Comparison of ENCODE assay signal across 11 cellular contexts in genomic region chr1:223775711-223776074, GRCh38.
DNase-seq lines count a peak whose midpoint lies in the region; ATAC-seq lines count a peak whose summit lies in the region.
"Had no signal": no experiment of that assay in that cellular context is flagged by ENCODE, and none has a peak within 500 bp of the region (broad histone marks: within the 10 kb centered on the region; RNA-seq: fewer than 3 reads in every experiment).

No MANE protein-coding gene starts in this region.

- H2BK120ac ChIP-seq in mesenchymal stem cell (ENCODE audit: low read depth, low read length): no peak overlapping the region

- peaks cover 50% of the 10 kb centered on the region for H3K4me1 Mint-ChIP-seq in stimulated activated naive CD8-positive, alpha-beta T cell treated with anti-CD3 and anti-CD28 coated beads, Interleukin-15, Interleukin-2, amounts not matched to agents 100 ng/mL and 50 ng/mL, for 24 hours (ENCODE audit: low read depth)
- peaks cover 33% of the 10 kb centered on the region for H3K4me1 Mint-ChIP-seq in stimulated activated naive CD8-positive, alpha-beta T cell treated with anti-CD3 and anti-CD28 coated beads, Interleukin-15, amount 100 ng/mL, for 72 hours
- H3K4me1 Mint-ChIP-seq in activated naive CD8-positive, alpha-beta T cell treated with anti-CD3 and anti-CD28 coated beads, Interleukin-2, amount 50 U/mL, for 24 hours: peaks cover 39% of the 10 kb centered on the region

- peaks cover 36 to 92% of the 10 kb centered on the region in 2 experiments for H3K36me3 ChIP-seq in mesenchymal stem cell (ENCODE audit: control insufficient read depth in 1 of 2, insufficient read depth in 2 of 2, low read depth in 1 of 2, low read length in 2 of 2)

- H2AK5ac ChIP-seq in mesenchymal stem cell (ENCODE audit: low read length, severe bottlenecking): no peak overlapping the region

- no peaks in the 10 kb centered on the region for H3K27me3 ChIP-seq in mesenchymal stem cell (ENCODE audit: control insufficient read depth in 1 of 2, insufficient read depth in 1 of 2, low read length in 2 of 2)
- H3K27me3 ChIP-seq: tibial artery had no signal

- no peak for DNase-seq in stimulated activated naive CD8-positive, alpha-beta T cell treated with anti-CD3 and anti-CD28 coated beads, Interleukin-15, amount 100 ng/mL, for 72 hours
- no peak for DNase-seq in activated naive CD8-positive, alpha-beta T cell treated with anti-CD3 and anti-CD28 coated beads, Interleukin-2, amount 50 U/mL, for 24 hours
- no peak for DNase-seq in mesenchymal stem cell
- no peak for DNase-seq in NCI-H1092 (lab: John Stamatoyannopoulos, UW)
- DNase-seq in SIG-M5 (lab: John Stamatoyannopoulos, UW): no peak
- no peak for DNase-seq in occipital lobe (lab: John Stamatoyannopoulos, UW)
- DNase-seq: NCI-H146, nucleus accumbens, tibial artery had no signal

- no peaks in the 10 kb centered on the region for H3K9me3 Mint-ChIP-seq in stimulated activated naive CD8-positive, alpha-beta T cell treated with anti-CD3 and anti-CD28 coated beads, Interleukin-15, Interleukin-2, amounts not matched to agents 100 ng/mL and 50 ng/mL, for 24 hours
- H3K9me3 Mint-ChIP-seq in stimulated activated naive CD8-positive, alpha-beta T cell treated with anti-CD3 and anti-CD28 coated beads, Interleukin-15, amount 100 ng/mL, for 72 hours: no peaks in the 10 kb centered on the region
- H3K9me3 Mint-ChIP-seq in activated naive CD8-positive, alpha-beta T cell treated with anti-CD3 and anti-CD28 coated beads, Interleukin-2, amount 50 U/mL, for 24 hours: no peaks in the 10 kb centered on the region

- H3K14ac ChIP-seq in mesenchymal stem cell (ENCODE audit: low read length in 2 of 2): no peak overlapping the region

- ATAC-seq in stimulated activated naive CD8-positive, alpha-beta T cell treated with anti-CD3 and anti-CD28 coated beads, Interleukin-15, amount 100 ng/mL, for 72 hours: no peak
- no peak for ATAC-seq in activated naive CD8-positive, alpha-beta T cell treated with anti-CD3 and anti-CD28 coated beads, Interleukin-2, amount 50 U/mL, for 24 hours
- ATAC-seq in GM21786 (IDR thresholded peaks at IDR 0.05; ENCODE audit: unreplicated experiment): no peak

- no CpG with 5 or more reads among the region's 1 CpG for WGBS in mesenchymal stem cell

- peak overlapping the region; percentile 72 for H3K27ac Mint-ChIP-seq in stimulated activated naive CD8-positive, alpha-beta T cell treated with anti-CD3 and anti-CD28 coated beads, Interleukin-15, Interleukin-2, amounts not matched to agents 100 ng/mL and 50 ng/mL, for 24 hours
- peak overlapping the region in 1 of 2 donors; percentile 77 for H3K27ac Mint-ChIP-seq in stimulated activated naive CD8-positive, alpha-beta T cell treated with anti-CD3 and anti-CD28 coated beads, Interleukin-15, amount 100 ng/mL, for 72 hours
- H3K27ac Mint-ChIP-seq in activated naive CD8-positive, alpha-beta T cell treated with anti-CD3 and anti-CD28 coated beads, Interleukin-2, amount 50 U/mL, for 24 hours: peak overlapping the region; percentile 66

- no peak overlapping the region for H2BK12ac ChIP-seq in mesenchymal stem cell (ENCODE audit: low read length in 2 of 2)

- H2AFZ ChIP-seq in mesenchymal stem cell (ENCODE audit: low read depth, low read length): no peak overlapping the region

- H3K79me1 ChIP-seq in mesenchymal stem cell (replicated peaks; ENCODE audit: low read length, poor library complexity, severe bottlenecking): no peaks in the 10 kb centered on the region

- H3K4ac ChIP-seq in mesenchymal stem cell (ENCODE audit: low read depth in 1 of 2, low read length in 2 of 2): no peak overlapping the region

- no peak overlapping the region for H2BK15ac ChIP-seq in mesenchymal stem cell (ENCODE audit: low read depth, poor library complexity, severe bottlenecking)

- no peaks in the 10 kb centered on the region for H3K9me3 ChIP-seq in mesenchymal stem cell (ENCODE audit: control insufficient read depth, low read length)
- H3K9me3 ChIP-seq: tibial artery had no signal

- peaks cover 73% of the 10 kb centered on the region for H3K36me3 Mint-ChIP-seq in stimulated activated naive CD8-positive, alpha-beta T cell treated with anti-CD3 and anti-CD28 coated beads, Interleukin-15, Interleukin-2, amounts not matched to agents 100 ng/mL and 50 ng/mL, for 24 hours (ENCODE audit: low read depth)
- H3K36me3 Mint-ChIP-seq in activated naive CD8-positive, alpha-beta T cell treated with anti-CD3 and anti-CD28 coated beads, Interleukin-2, amount 50 U/mL, for 24 hours (ENCODE audit: low read depth): peaks cover 44% of the 10 kb centered on the region

- no peak overlapping the region for H2BK5ac ChIP-seq in mesenchymal stem cell (ENCODE audit: low read depth, low read length, poor library complexity, severe bottlenecking)

- no peak overlapping the region for H3K23ac ChIP-seq in mesenchymal stem cell (ENCODE audit: low read length in 2 of 2)

- no peak overlapping the region for H4K8ac ChIP-seq in mesenchymal stem cell (ENCODE audit: low read length)

- peak overlapping the region in 1 of 2 experiments; percentile 39 for H3K4me3 ChIP-seq in mesenchymal stem cell (ENCODE audit: insufficient read depth in 1 of 2, low read depth in 1 of 2, low read length in 2 of 2)
- H3K4me3 ChIP-seq: tibial artery had no signal

- no peak overlapping the region for H3K18ac ChIP-seq in mesenchymal stem cell (ENCODE audit: low read depth in 1 of 2, low read length in 2 of 2)

- H3K27ac ChIP-seq in mesenchymal stem cell (ENCODE audit: low read length, poor library complexity, severe bottlenecking): peak overlapping the region; percentile 83

- no peaks in the 10 kb centered on the region for H3K27me3 Mint-ChIP-seq in stimulated activated naive CD8-positive, alpha-beta T cell treated with anti-CD3 and anti-CD28 coated beads, Interleukin-15, Interleukin-2, amounts not matched to agents 100 ng/mL and 50 ng/mL, for 24 hours
- H3K27me3 Mint-ChIP-seq in stimulated activated naive CD8-positive, alpha-beta T cell treated with anti-CD3 and anti-CD28 coated beads, Interleukin-15, amount 100 ng/mL, for 72 hours: no peaks in the 10 kb centered on the region
- no peaks in the 10 kb centered on the region for H3K27me3 Mint-ChIP-seq in activated naive CD8-positive, alpha-beta T cell treated with anti-CD3 and anti-CD28 coated beads, Interleukin-2, amount 50 U/mL, for 24 hours

- no peak overlapping the region for H3K4me2 ChIP-seq in mesenchymal stem cell (ENCODE audit: low read length, poor library complexity, severe bottlenecking)

- H3K4me1 ChIP-seq in mesenchymal stem cell (ENCODE audit: control insufficient read depth, insufficient read depth, low read depth, low read length): peaks cover 22% of the 10 kb centered on the region

- no peak overlapping the region for H4K91ac ChIP-seq in mesenchymal stem cell (ENCODE audit: low read length)

- H3K9ac ChIP-seq in mesenchymal stem cell (ENCODE audit: low read length): peak overlapping the region; percentile 37

- peak overlapping the region; percentile 35 for H3K4me3 Mint-ChIP-seq in stimulated activated naive CD8-positive, alpha-beta T cell treated with anti-CD3 and anti-CD28 coated beads, Interleukin-15, Interleukin-2, amounts not matched to agents 100 ng/mL and 50 ng/mL, for 24 hours
- no peak overlapping the region for H3K4me3 Mint-ChIP-seq in stimulated activated naive CD8-positive, alpha-beta T cell treated with anti-CD3 and anti-CD28 coated beads, Interleukin-15, amount 100 ng/mL, for 72 hours
- peak overlapping the region; percentile 32 for H3K4me3 Mint-ChIP-seq in activated naive CD8-positive, alpha-beta T cell treated with anti-CD3 and anti-CD28 coated beads, Interleukin-2, amount 50 U/mL, for 24 hours

Comparison
In these comparisons a context has a peak if more than half of its experiments do, and no peak if none do; other contexts are left out.
1. H3K4me3 Mint-ChIP-seq: peak in stimulated activated naive CD8-positive, alpha-beta T cell treated with anti-CD3 and anti-CD28 coated beads, Interleukin-15, Interleukin-2, amounts not matched to agents 100 ng/mL and 50 ng/mL, for 24 hours (single experiment) and activated naive CD8-positive, alpha-beta T cell treated with anti-CD3 and anti-CD28 coated beads, Interleukin-2, amount 50 U/mL, for 24 hours (single experiment); none in stimulated activated naive CD8-positive, alpha-beta T cell treated with anti-CD3 and anti-CD28 coated beads, Interleukin-15, amount 100 ng/mL, for 72 hours (0 of 2).